ENCODE assay signal across 8 cellular contexts in genomic region chr11:47863189-47863892, GRCh38. TPM values are rescaled to one million over a fixed set of nuclear protein-coding genes. Genes with fewer than 3 reads are reported as not detected.
A peak's percentile ranks its signal among the peaks of the same experiment; 100 is the strongest.
DNase-seq lines count a peak whose midpoint lies in the region; ATAC-seq and TF ChIP-seq lines count a peak whose summit lies in the region.

No MANE protein-coding gene starts in this region.

- TF ChIP-seq CTCF in HFF-Myc (IDR thresholded peaks at IDR 0.05; ENCODE audit: low read depth, low read length, missing control alignments) (no peak), PC-3 (conservative IDR thresholded peaks at IDR 0.05; ENCODE audit: low read depth, low read length) (no peak), GM13977 (IDR thresholded peaks at IDR 0.05; ENCODE audit: extremely low read depth, insufficient read depth, missing control alignments) (no peak)

- no TSS peak for BruUV-seq in PC-3 (replicated peaks; lab: Mats Ljungman, UMichigan)

- ATAC-seq in PC-3: peak; percentile 36; the same call in 1 of the 2 replicates

- no peaks in the 10 kb centered on the region for H3K36me3 ChIP-seq in PC-3 (ENCODE audit: low read depth, low read length)

- H3K9me3 ChIP-seq in PC-3 (ENCODE audit: low read length): no peaks in the 10 kb centered on the region

- H3K79me2 ChIP-seq in PC-3 (ENCODE audit: low read length): no peaks in the 10 kb centered on the region

- no peaks in the 10 kb centered on the region for H3K9me2 ChIP-seq in PC-3 (replicated peaks; ENCODE audit: low read length)

- H3K27ac ChIP-seq in PC-3 (ENCODE audit: low read length): no peak overlapping the region

- CTCF ChIA-PET in PC-3 (lab: Charles Lee): no interaction called here

- H3K4me1 ChIP-seq in PC-3 (ENCODE audit: insufficient read depth, low read length): peaks cover 12% of the 10 kb centered on the region

- H3K4me3 ChIP-seq in HFF-Myc (replicated peaks; ENCODE audit: low read depth, low read length) (no peak overlapping the region), PC-3 (ENCODE audit: low read length) (no peak overlapping the region)

- DNase-seq in GM04504 (ENCODE audit: low read depth) (peak; percentile 90), HFF-Myc (ENCODE audit: extremely low read depth, low read depth) (peak; percentile 97), PC-3 (no peak), germinal center (ENCODE audit: low spot score) (peak; percentile 68), LoVo (ENCODE audit: low spot score) (no peak), GM13977 (ENCODE audit: low spot score) (no peak), KG1 (lab: John Stamatoyannopoulos, UW) (no peak)
- no peak for DNase-seq in stimulated activated CD4-positive, alpha-beta T cell treated with anti-CD3 and anti-CD28 coated beads, Interleukin-4, amount 100 ng/mL, for 24 hours

- 0 out of 2 replicates have a peak overlapping the region, but pooled peaks have one; percentile 25 for H2AFZ ChIP-seq in PC-3 (ENCODE audit: low read length)

- no peak overlapping the region for H3K9ac ChIP-seq in PC-3 (ENCODE audit: low read length)

- H3F3A ChIP-seq in PC-3 (ENCODE audit: low read length, unreplicated experiment): no peaks in the 10 kb centered on the region

- no peaks in the 10 kb centered on the region for H3K27me3 ChIP-seq in PC-3 (ENCODE audit: low read length)

- in situ Hi-C loops in GM13977 (cut with MboI; ENCODE audit: low pct_unique_long_range_greater_than_20kb, low sequenced_read_pairs, unreplicated experiment): no loop called here

- 0 out of 2 replicates have a peak overlapping the region, but pooled peaks have one; percentile 33 for H3K4me2 ChIP-seq in PC-3 (ENCODE audit: low read length)

- POLR2A ChIA-PET in PC-3 (lab: Charles Lee; ENCODE audit: unreplicated experiment): no interaction called here

- no peaks in the 10 kb centered on the region for H4K20me1 ChIP-seq in PC-3 (ENCODE audit: low read length)

- intact Hi-C loops in PC-3 (cut with micrococcal nuclease): no loop called here

RNA-seq across cellular contexts. Expression of gene NUP160, which starts 15.2 kb away (rescaled TPM):
- 23.0 and 25.9 TPM in 2 replicates for total RNA-seq in PC-3 (2014; rRNA removed)

Comparison
In these comparisons a context has a peak if more than half of its experiments do, and no peak if none do; other contexts are left out.
1. DNase-seq: peak in GM04504 (single experiment), HFF-Myc (single experiment) and germinal center (single experiment); none in PC-3 (single experiment), stimulated activated CD4-positive, alpha-beta T cell treated with anti-CD3 and anti-CD28 coated beads, Interleukin-4, amount 100 ng/mL, for 24 hours (single experiment), LoVo (single experiment), GM13977 (single experiment) and KG1 (single experiment).